12 cellular contexts compared by ENCODE assay signal in genomic region chr10:37495415-37495814, GRCh38.
A peak's percentile ranks its signal among the peaks of the same experiment; 100 is the strongest.
DNase-seq lines count a peak whose midpoint lies in the region; TF ChIP-seq lines count a peak whose summit lies in the region.
"Had no signal": no experiment of that assay in that cellular context is flagged by ENCODE, and none has a peak within 500 bp of the region (broad histone marks: within the 10 kb centered on the region; RNA-seq: fewer than 3 reads in every experiment).

No MANE protein-coding gene starts in this region.

- no peaks in the 10 kb centered on the region for H3K36me3 ChIP-seq in hepatocyte (replicated peaks; ENCODE audit: insufficient read depth, low read depth)
- H3K36me3 ChIP-seq: stomach had no signal

- peak overlapping the region; percentile 67 for H3K27ac ChIP-seq in 22Rv1
- no peak overlapping the region for H3K27ac ChIP-seq in hepatocyte
- H3K27ac ChIP-seq: stomach had no signal

- H4K20me1 ChIP-seq in hepatocyte (ENCODE audit: insufficient read depth, poor library complexity, severe bottlenecking) = no peaks in the 10 kb centered on the region

- H3K4me3 ChIP-seq in hepatocyte = no peak overlapping the region
- H3K4me3 ChIP-seq: stomach had no signal

- H3K9me3 ChIP-seq in hepatocyte (ENCODE audit: low read depth) = no peaks in the 10 kb centered on the region

- H3K9me2 ChIP-seq in hepatocyte (replicated peaks; ENCODE audit: insufficient read depth) = no peaks in the 10 kb centered on the region

- H2AFZ ChIP-seq in hepatocyte = no peak overlapping the region

- H3K4me2 ChIP-seq in hepatocyte = no peak overlapping the region

- H3K79me2 ChIP-seq in hepatocyte = no peaks in the 10 kb centered on the region

- no peaks in the 10 kb centered on the region for H3K4me1 ChIP-seq in hepatocyte (ENCODE audit: insufficient read depth)
- H3K4me1 ChIP-seq: stomach had no signal

- DNase-seq in H4 (ENCODE audit: low spot score) (peak; percentile 45), RKO (ENCODE audit: low spot score) (peak; percentile 58), hepatocyte (ENCODE audit: low spot score) (no peak), SHP77 treated with DMSO at 0.1 percent for 48 hours (lab: John Stamatoyannopoulos, UW) (no peak), GM19240 (ENCODE audit: insufficient read length, low spot score) (no peak), anterior cingulate cortex (lab: John Stamatoyannopoulos, UW) (no peak), epidermal melanocyte (ENCODE audit: insufficient read length, low spot score) (no peak)
- DNase-seq: activated CD4-positive, alpha-beta T cell treated with anti-CD3 and anti-CD28 coated beads, Interleukin-2, amount 50 U/mL, for 4 hours; NCI-H69; stimulated activated CD4-positive, alpha-beta T cell treated with anti-CD3 and anti-CD28 coated beads, Interleukin-12 subunit alpha, Interleukin-12 subunit beta, amount 100 ng/mL, for 4 hours; stomach had no signal

- H3K27me3 ChIP-seq in hepatocyte = no peaks in the 10 kb centered on the region
- H3K27me3 ChIP-seq: stomach had no signal

- TF ChIP-seq CTCF in 22Rv1 (IDR thresholded peaks at IDR 0.05) (peak; percentile 76), hepatocyte (IDR thresholded peaks at IDR 0.05; ENCODE audit: poor library complexity) (peak; percentile 22)

- 77% methylated on average over 1 of the region's 1 CpG for WGBS in hepatocyte (ENCODE audit: low lambda C conversion rate, missing lambda C conversion rate)

Comparison
In these comparisons a context has a peak if more than half of its experiments do, and no peak if none do; other contexts are left out.
1. DNase-seq: peak in H4 (single experiment) and RKO (single experiment); none in hepatocyte (single experiment), SHP77 treated with DMSO at 0.1 percent for 48 hours (single experiment), GM19240 (single experiment), anterior cingulate cortex (0 of 58) and epidermal melanocyte (single experiment).